Comparison of ENCODE assay signal across 11 cellular contexts in genomic region chr18:95580-95979, GRCh38. TPM values are rescaled to one million over a fixed set of nuclear protein-coding genes. Genes with fewer than 3 reads are reported as not detected.
"Had no signal": no experiment of that assay in that cellular context is flagged by ENCODE, and none has a peak within 500 bp of the region (broad histone marks: within the 10 kb centered on the region; RNA-seq: fewer than 3 reads in every experiment).

No MANE protein-coding gene starts in this region.

RNA-seq across cellular contexts. Expression of gene TUBB8B, which starts 46.2 kb away (rescaled TPM):
- total RNA-seq: dermis blood vessel endothelial cell, esophagus mucosa, gastrocnemius medialis, glomerular endothelial cell, liver, lung, occipital lobe, smooth muscle cell, stomach, temporal lobe had no signal
- polyA plus RNA-seq: liver, neural cell had no signal
